8 cellular contexts compared by ENCODE assay signal in the genomic region with DNA sequence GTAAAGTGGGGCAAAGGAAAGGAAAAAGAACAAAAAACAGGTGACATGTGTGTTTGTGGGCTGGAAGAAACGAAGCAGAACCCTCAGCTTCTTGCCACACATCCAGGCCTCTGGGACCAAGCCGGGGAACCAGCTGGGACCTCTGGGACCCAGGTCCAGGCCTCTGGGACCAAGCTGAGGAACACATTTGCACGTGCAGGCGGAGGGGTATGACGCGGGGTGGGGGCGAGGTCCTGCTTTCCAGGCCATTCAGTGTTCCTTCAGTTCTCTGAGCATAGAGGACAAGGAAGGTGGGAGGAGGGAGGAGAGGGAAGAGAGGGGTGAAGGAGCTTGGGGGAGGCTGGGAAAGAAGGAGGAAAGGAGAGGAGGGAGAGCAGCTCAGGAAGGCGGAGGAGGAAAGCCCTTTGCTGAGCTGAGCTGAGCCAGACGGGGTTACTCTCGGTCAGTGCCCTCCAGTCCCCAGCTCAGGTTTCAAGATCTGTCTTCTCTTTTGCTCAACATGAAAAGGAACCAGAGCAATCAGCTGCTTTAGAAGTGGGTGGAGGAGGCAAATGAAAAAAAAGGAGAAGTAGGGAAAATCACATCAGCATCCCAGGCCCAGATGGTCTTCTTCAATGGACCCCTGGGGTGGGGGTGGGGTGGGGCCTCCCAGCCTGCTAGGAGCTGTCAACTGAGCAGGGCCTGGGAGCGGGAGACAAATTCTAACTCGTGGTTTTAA. TPM values are rescaled to one million over a fixed set of nuclear protein-coding genes. Genes with fewer than 3 reads are reported as not detected.
A peak's percentile ranks its signal among the peaks of the same experiment; 100 is the strongest.
DNase-seq lines count a peak whose midpoint lies in the region; ATAC-seq, FAIRE-seq and TF ChIP-seq lines count a peak whose summit lies in the region.

No MANE protein-coding gene starts in this region.

- TF ChIP-seq EP300 in A549 (IDR thresholded peaks at IDR 0.05) = no peak

- no peak for FAIRE-seq in A549 (lab: Jason Lieb, UNC)

- no peak for TF ChIP-seq RAD21 in A549 (conservative IDR thresholded peaks at IDR 0.05 in 1 of 2, IDR thresholded peaks at IDR 0.05 in 1 of 2)

- CTCF ChIA-PET in A549 (lab: Yijun Ruan, JAX) (interaction anchor here (1.2 to 1.5 kb wide), 3 partner anchors 34 to 546 kb away, joined by 5 to 8 read pairs (median 5); no protein-coding TSS in a partner anchor), mammary epithelial cell (lab: Charles Lee; ENCODE audit: low non-redundant PET) (interaction anchor here (0.7 kb wide), 2 partner anchors 12 to 93 kb away, joined by 3 to 4 read pairs; no protein-coding TSS in a partner anchor)

- DNase-seq in A549 (ENCODE audit: low read depth in 1 of 2, low spot score in 1 of 2) (peak; percentile 55 to 68), NCI-H524 treated with DMSO at 0.1 percent for 48 hours (lab: John Stamatoyannopoulos, UW) (peak; percentile 94), mammary epithelial cell (peak; percentile 48), left lobe of liver (ENCODE audit: low spot score) (peak; percentile 63), testis (peak; percentile 88), NCI-H128 (lab: John Stamatoyannopoulos, UW; ENCODE audit: unreplicated experiment) (no peak)

- H3K4me3 ChIP-seq in A549 = no peak overlapping the region
- H3K4me3 ChIP-seq in mammary epithelial cell (replicated peaks in 1 of 3; ENCODE audit: insufficient read depth in 1 of 3, low read depth in 2 of 3, low read length in 3 of 3) = no peak overlapping the region
- H3K4me3 ChIP-seq in testis = no peak overlapping the region

- TF ChIP-seq POLR2A in A549 (IDR thresholded peaks at IDR 0.05; ENCODE audit: low read length) (no peak), testis (IDR thresholded peaks at IDR 0.05) (no peak)

- H3K27ac ChIP-seq in A549 = peak overlapping the region; percentile 67 to 83
- H3K27ac ChIP-seq in mammary epithelial cell (ENCODE audit: insufficient read depth, low read depth, low read length) = no peak overlapping the region
- peak overlapping the region; percentile 51 to 76 for H3K27ac ChIP-seq in testis

- no peak for TF ChIP-seq CTCF in A549 (IDR thresholded peaks at IDR 0.05)
- no peak for TF ChIP-seq CTCF in mammary epithelial cell (conservative IDR thresholded peaks at IDR 0.05 in 1 of 2, IDR thresholded peaks at IDR 0.05 in 1 of 2; ENCODE audit: extremely low read depth in 1 of 2, insufficient read depth in 1 of 2, low read depth in 1 of 2, low read length in 2 of 2)
- no peak for TF ChIP-seq CTCF in testis (IDR thresholded peaks at IDR 0.05)

- BruUV-seq in mammary epithelial cell (replicated peaks; lab: Mats Ljungman, UMichigan) = no TSS peak

- H3K4me2 ChIP-seq in A549 (peak overlapping the region; percentile 54), mammary epithelial cell (ENCODE audit: insufficient read depth, low read depth, low read length) (no peak overlapping the region)

- in situ Hi-C loops in mammary epithelial cell (cut with MboI; ENCODE audit: low sequenced_read_pairs in 2 of 2) = loop anchor here (10.0 to 25.0 kb wide), 4 partner anchors 286 to 546 kb away; no protein-coding TSS in a partner anchor

- H3K27me3 ChIP-seq in mammary epithelial cell (ENCODE audit: insufficient read depth, low read length) = no peaks in the 10 kb centered on the region
- no peaks in the 10 kb centered on the region for H3K27me3 ChIP-seq in testis

- no peaks in the 10 kb centered on the region for H4K20me1 ChIP-seq in mammary epithelial cell (ENCODE audit: insufficient read depth, low read length)

- dilution Hi-C loops in mammary epithelial cell (cut with HindIII; ENCODE audit: low sequenced_read_pairs) = no loop called here

- ATAC-seq in A549 = peak; percentile 81 to 82
- peak; percentile 90 for ATAC-seq in GM19023 (IDR thresholded peaks at IDR 0.05; ENCODE audit: unreplicated experiment)
- ATAC-seq in HG03095 (IDR thresholded peaks at IDR 0.05; ENCODE audit: unreplicated experiment) = peak; percentile 93
- peak; percentile 73 for ATAC-seq in left lobe of liver

- H3K9me3 ChIP-seq in A549 (no peaks in the 10 kb centered on the region), mammary epithelial cell (replicated peaks; ENCODE audit: insufficient read depth, low read length) (no peaks in the 10 kb centered on the region), testis (no peaks in the 10 kb centered on the region)

- peaks cover 58% of the 10 kb centered on the region for H3K4me1 ChIP-seq in A549
- peaks cover 65% of the 10 kb centered on the region for H3K4me1 ChIP-seq in mammary epithelial cell (ENCODE audit: insufficient read depth, low read length)
- peaks cover 52% of the 10 kb centered on the region for H3K4me1 ChIP-seq in testis

- H2AFZ ChIP-seq in mammary epithelial cell (ENCODE audit: low read depth, low read length) = no peak overlapping the region

- H3K36me3 ChIP-seq in mammary epithelial cell (ENCODE audit: insufficient read depth, low read length) (peaks cover 8% of the 10 kb centered on the region), testis (ENCODE audit: low read depth, missing control alignments) (no peaks in the 10 kb centered on the region)

- 68% methylated on average over 12 of the region's 12 CpGs for WGBS in A549 (ENCODE audit: missing lambda C conversion rate)
- WGBS in mammary epithelial cell (ENCODE audit: low coverage, missing lambda C conversion rate) = 41% methylated on average over 6 of the region's 12 CpGs
- WGBS in testis, 2 donors = 28 to 30% methylated on average over 12 of the region's 12 CpGs

- intact Hi-C loops in mammary epithelial cell (cut with micrococcal nuclease) (loop anchor here (10.0 kb wide), 2 partner anchors 126 to 216 kb away; no protein-coding TSS in a partner anchor), testis (cut with DNase I; ENCODE audit: low total_unique reads) (loop anchor here (5.0 to 10.0 kb wide), 2 partner anchors 56 to 538 kb away; a partner anchor contains a TSS)

- peaks cover 6% of the 10 kb centered on the region for H3K79me2 ChIP-seq in mammary epithelial cell (ENCODE audit: insufficient read depth, low read length)

- H3K9ac ChIP-seq in mammary epithelial cell (ENCODE audit: insufficient read depth, low read length) = no peak overlapping the region

- POLR2A ChIA-PET in A549 (lab: Yijun Ruan, JAX) = interaction anchor here (0.7 to 1.8 kb wide), 6 partner anchors 8 to 196 kb away, joined by 3 to 8 read pairs (median 5); a partner anchor contains a TSS

TF ChIP-seq in A549, 52 proteins besides CTCF, POLR2A, EP300 and RAD21:
- no peak for TF ChIP-seq HOXA7 (CRISPR knock-in tag; IDR thresholded peaks at IDR 0.05)
- TF ChIP-seq HDAC2 (IDR thresholded peaks at IDR 0.05) = no peak
- no peak for TF ChIP-seq CBX2 (IDR thresholded peaks at IDR 0.05; ENCODE audit: borderline replicate concordance, low read depth)
- no peak for TF ChIP-seq TP53 (CRISPR knock-in tag; IDR thresholded peaks at IDR 0.05)
- TF ChIP-seq FOSB (CRISPR knock-in tag; IDR thresholded peaks at IDR 0.05) = no peak
- TF ChIP-seq, protein P1, sequence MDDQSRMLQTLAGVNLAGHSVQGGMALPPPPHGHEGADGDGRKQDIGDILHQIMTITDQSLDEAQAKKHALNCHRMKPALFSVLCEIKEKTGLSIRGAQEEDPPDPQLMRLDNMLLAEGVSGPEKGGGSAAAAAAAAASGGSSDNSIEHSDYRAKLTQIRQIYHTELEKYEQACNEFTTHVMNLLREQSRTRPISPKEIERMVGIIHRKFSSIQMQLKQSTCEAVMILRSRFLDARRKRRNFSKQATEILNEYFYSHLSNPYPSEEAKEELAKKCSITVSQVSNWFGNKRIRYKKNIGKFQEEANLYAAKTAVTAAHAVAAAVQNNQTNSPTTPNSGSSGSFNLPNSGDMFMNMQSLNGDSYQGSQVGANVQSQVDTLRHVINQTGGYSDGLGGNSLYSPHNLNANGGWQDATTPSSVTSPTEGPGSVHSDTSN (IDR thresholded peaks at IDR 0.05) = no peak
- no peak for TF ChIP-seq MAZ (IDR thresholded peaks at IDR 0.05; ENCODE audit: borderline replicate concordance, low read depth, low read length)
- TF ChIP-seq TFCP2L1 (CRISPR knock-in tag; IDR thresholded peaks at IDR 0.05) = no peak
- TF ChIP-seq ZFP36 (IDR thresholded peaks at IDR 0.05; ENCODE audit: borderline replicate concordance, partially characterized antibody) = no peak
- TF ChIP-seq NFE2L2 (conservative IDR thresholded peaks at IDR 0.05; ENCODE audit: low read length) = no peak
- TF ChIP-seq KDM5A (IDR thresholded peaks at IDR 0.05) = no peak

RNA-seq across cellular contexts. Expression of a gene that starts 59.1 kb away (rescaled TPM):
- polyA plus RNA-seq in A549 (2011; rRNA removed) (12.0 and 15.5 TPM in 2 replicates), A549 (2017; fragmentation: RNase III; extraction: RNeasy Plus Mini Kit Qiagen cat#74134 plus additional on column Dnase treatment) (3.1 to 5.0 TPM (median 3.6 TPM) in 3 replicates), mammary epithelial cell (5.7 TPM), testis (ENCODE audit: insufficient read depth, low read depth, low replicate concordance) (8.5 TPM)
- polyA plus RNA-seq in A549 (2012; cell fraction: cytosol; rRNA removed) = 1.3 and 1.4 TPM in 2 replicates
- 2.9 and 3.7 TPM in 2 replicates for polyA plus RNA-seq in A549 (2012; cell fraction: nucleus; rRNA removed)
- polyA minus RNA-seq in A549 (2011; rRNA and poly(A)+ RNA removed) = 85.4 and 102 TPM in 2 replicates
- total RNA-seq in mammary epithelial cell (10 to 100 TPM; 22.5 to 48.2 TPM), left lobe of liver (48.3 TPM), testis (10 to 100 TPM; 42.0 to 57.9 TPM)
- 31.9 TPM for polyA minus RNA-seq in mammary epithelial cell
